In genomic region chr6:97312241-97312640, GRCh38 we compare ENCODE assay signal across 20 cellular contexts. TPM values are rescaled to one million over a fixed set of nuclear protein-coding genes. Genes with fewer than 3 reads are reported as not detected.
DNase-seq lines count a peak whose midpoint lies in the region; ATAC-seq and TF ChIP-seq lines count a peak whose summit lies in the region.
"Had no signal": no experiment of that assay in that cellular context is flagged by ENCODE, and none has a peak within 500 bp of the region (broad histone marks: within the 10 kb centered on the region; RNA-seq: fewer than 3 reads in every experiment).

No MANE protein-coding gene starts in this region.

- H3K4me1 Mint-ChIP-seq in MCF 10A (ENCODE audit: insufficient read depth, unreplicated experiment) (no peaks in the 10 kb centered on the region), endothelial cell (ENCODE audit: unreplicated experiment) (no peaks in the 10 kb centered on the region)
- H3K4me1 Mint-ChIP-seq: B cell had no signal

- H3K9me3 Mint-ChIP-seq in MCF 10A (ENCODE audit: unreplicated experiment) (no peaks in the 10 kb centered on the region), endothelial cell (ENCODE audit: unreplicated experiment) (peaks cover 6% of the 10 kb centered on the region)
- H3K9me3 Mint-ChIP-seq: GM23338 had no signal

- no TSS peak for BruUV-seq in MCF 10A (replicated peaks; lab: Mats Ljungman, UMichigan)

- no peaks in the 10 kb centered on the region for H3F3A ChIP-seq in smooth muscle cell (ENCODE audit: low read depth)

- CTCF ChIA-PET in MCF 10A (lab: Yijun Ruan, JAX), result no interaction called here

- H3K36me3 ChIP-seq in breast epithelium (no peaks in the 10 kb centered on the region), smooth muscle cell (ENCODE audit: low read depth) (no peaks in the 10 kb centered on the region)
- H3K36me3 ChIP-seq: SJCRH30 had no signal

- no peak overlapping the region for H2AFZ ChIP-seq in smooth muscle cell (ENCODE audit: low read depth)
- H2AFZ ChIP-seq: GM23338 had no signal

- H3K27me3 Mint-ChIP-seq in MCF 10A (ENCODE audit: insufficient read depth, unreplicated experiment) (no peaks in the 10 kb centered on the region), endothelial cell (ENCODE audit: unreplicated experiment) (no peaks in the 10 kb centered on the region)

- H3K79me2 ChIP-seq in smooth muscle cell (ENCODE audit: low read depth), result no peaks in the 10 kb centered on the region

- H3K9me3 ChIP-seq in breast epithelium (no peaks in the 10 kb centered on the region), smooth muscle cell (replicated peaks; ENCODE audit: low read depth) (no peaks in the 10 kb centered on the region)
- H3K9me3 ChIP-seq: SJCRH30 had no signal

- ATAC-seq in SK-N-SH treated with all-trans-retinoic acid at 6 μM for 48 hours, result peak; percentile 40; the same call in 2 of the 3 replicates
- ATAC-seq in HG03520 (IDR thresholded peaks at IDR 0.05; ENCODE audit: unreplicated experiment), result no peak
- ATAC-seq: GM23338, K562 had no signal

- no peak overlapping the region for H3K27ac Mint-ChIP-seq in MCF 10A (ENCODE audit: low read depth, unreplicated experiment)
- H3K27ac Mint-ChIP-seq in endothelial cell (ENCODE audit: unreplicated experiment), result no peak overlapping the region
- H3K27ac Mint-ChIP-seq: B cell, GM23338 had no signal

- H3K36me3 Mint-ChIP-seq in MCF 10A (ENCODE audit: insufficient read depth, unreplicated experiment) (no peaks in the 10 kb centered on the region), endothelial cell (ENCODE audit: low read depth, unreplicated experiment) (no peaks in the 10 kb centered on the region)

- H3K4me1 ChIP-seq in breast epithelium, result no peaks in the 10 kb centered on the region
- peaks cover 5% of the 10 kb centered on the region for H3K4me1 ChIP-seq in smooth muscle cell (ENCODE audit: low read depth)
- H3K4me1 ChIP-seq: SJCRH30 had no signal

- TF ChIP-seq CTCF in MCF 10A (IDR thresholded peaks at IDR 0.05; ENCODE audit: unreplicated experiment) (no peak), breast epithelium (IDR thresholded peaks at IDR 0.05) (no peak), fibroblast of mammary gland (conservative IDR thresholded peaks at IDR 0.05; ENCODE audit: control insufficient read depth, insufficient read depth, low read depth, low read length) (no peak), smooth muscle cell (IDR thresholded peaks at IDR 0.05; ENCODE audit: borderline replicate concordance, insufficient read depth, poor library complexity, severe bottlenecking) (no peak), endothelial cell (IDR thresholded peaks at IDR 0.05; ENCODE audit: unreplicated experiment) (no peak)

- no peak overlapping the region for H3K4me2 ChIP-seq in smooth muscle cell
- H3K4me2 ChIP-seq: GM23338 had no signal

- no peak overlapping the region for H3K27ac ChIP-seq in breast epithelium
- peak overlapping the region; percentile 44 for H3K27ac ChIP-seq in smooth muscle cell (ENCODE audit: low read depth)
- H3K27ac ChIP-seq: SJCRH30 had no signal

- H3K9ac ChIP-seq in smooth muscle cell (ENCODE audit: low read depth), result no peak overlapping the region

- intact Hi-C loops in MCF 10A (cut with micrococcal nuclease) (no loop called here), breast epithelium (cut with DNase I; ENCODE audit: low total_unique reads) (loop anchor here (5.0 kb wide), 1 partner anchor 870 kb away; no protein-coding TSS in a partner anchor)

- no peaks in the 10 kb centered on the region for H3K27me3 ChIP-seq in breast epithelium
- H3K27me3 ChIP-seq in smooth muscle cell (ENCODE audit: low read depth), result no peaks in the 10 kb centered on the region
- H3K27me3 ChIP-seq: SJCRH30 had no signal

- DNase-seq in MCF 10A (ENCODE audit: unreplicated experiment), result peak; percentile 13
- no peak for DNase-seq in breast epithelium (ENCODE audit: low spot score in 2 of 2)
- DNase-seq in fibroblast of mammary gland (ENCODE audit: low read depth), result peak; percentile 6
- DNase-seq in smooth muscle cell (lab: John Stamatoyannopoulos, UW; ENCODE audit: unreplicated experiment), result no peak
- no peak for DNase-seq in endothelial cell (ENCODE audit: low spot score)
- no peak for DNase-seq in OCI-M2 (lab: John Stamatoyannopoulos, UW; ENCODE audit: unreplicated experiment)
- DNase-seq: 8988T, DMS 273 treated with DMSO at 0.1 percent for 48 hours, DND-41, GDM1, HCEC 1CT, NCI-H1105 treated with DMSO at 0.1 percent for 48 hours, NCI-H1694 treated with DMSO at 0.1 percent for 48 hours, NCI-H748 treated with DMSO at 0.1 percent for 48 hours, SJCRH30 had no signal

- H3K4me3 Mint-ChIP-seq in MCF 10A (ENCODE audit: unreplicated experiment) (no peak overlapping the region), endothelial cell (ENCODE audit: unreplicated experiment) (no peak overlapping the region)
- H3K4me3 Mint-ChIP-seq: B cell, GM23338 had no signal

- H4K20me1 ChIP-seq in smooth muscle cell (ENCODE audit: low read depth), result no peaks in the 10 kb centered on the region

- 52% methylated on average over 1 of the region's 1 CpG for WGBS in smooth muscle cell (ENCODE audit: low lambda C conversion rate)

- H3K4me3 ChIP-seq in breast epithelium, result no peak overlapping the region
- no peak overlapping the region for H3K4me3 ChIP-seq in fibroblast of mammary gland (ENCODE audit: control insufficient read depth, low read depth, low read length)
- no peak overlapping the region for H3K4me3 ChIP-seq in smooth muscle cell
- H3K4me3 ChIP-seq: GM23338, K562, SJCRH30 had no signal

- POLR2A ChIA-PET in MCF 10A (lab: Yijun Ruan, JAX), result interaction anchor here (0.6 to 1.2 kb wide), 3 partner anchors 12 to 38 kb away, joined by 3 read pairs; no protein-coding TSS in a partner anchor

- TF ChIP-seq POLR2A in breast epithelium (IDR thresholded peaks at IDR 0.05), result no peak

TF ChIP-seq in SK-N-SH treated with all-trans-retinoic acid at 6 μM for 48 hours, 23 proteins besides CTCF, POLR2A, EP300 and RAD21 (continues in another document):
- TF ChIP-seq ISL1 (CRISPR knock-in tag; IDR thresholded peaks at IDR 0.05) (no peak), ZFP3 (CRISPR knock-in tag; IDR thresholded peaks at IDR 0.05) (no peak), ZNF8 (CRISPR knock-in tag; IDR thresholded peaks at IDR 0.05) (no peak), SNAI2 (CRISPR knock-in tag; IDR thresholded peaks at IDR 0.05) (no peak), ESRRG (CRISPR knock-in tag; IDR thresholded peaks at IDR 0.05) (no peak), CSRNP3 (CRISPR knock-in tag; IDR thresholded peaks at IDR 0.05) (no peak), PPARA (CRISPR knock-in tag; IDR thresholded peaks at IDR 0.05; ENCODE audit: borderline replicate concordance) (no peak), PATZ1 (CRISPR knock-in tag; IDR thresholded peaks at IDR 0.05; ENCODE audit: borderline replicate concordance) (no peak), TOX (CRISPR knock-in tag; IDR thresholded peaks at IDR 0.05; ENCODE audit: borderline replicate concordance) (no peak), BACH2 (CRISPR knock-in tag; IDR thresholded peaks at IDR 0.05; ENCODE audit: borderline replicate concordance) (no peak), TCF4 (CRISPR knock-in tag; IDR thresholded peaks at IDR 0.05; ENCODE audit: borderline replicate concordance) (no peak), ARNTL (CRISPR knock-in tag; IDR thresholded peaks at IDR 0.05; ENCODE audit: borderline replicate concordance, low read depth) (no peak), CSDC2 (CRISPR knock-in tag; IDR thresholded peaks at IDR 0.05) (no peak), CREB5 (CRISPR knock-in tag; IDR thresholded peaks at IDR 0.05; ENCODE audit: low read depth) (no peak), ZFP30 (CRISPR knock-in tag; IDR thresholded peaks at IDR 0.05) (no peak), GLIS3 (CRISPR knock-in tag; IDR thresholded peaks at IDR 0.05) (no peak), ZC3H10 (CRISPR knock-in tag; IDR thresholded peaks at IDR 0.05) (no peak)

RNA-seq across cellular contexts. Expression of gene MMS22L, which starts 29.2 kb away (rescaled TPM):
- total RNA-seq in MCF 10A (2022), result 7.6 and 9.8 TPM in 2 replicates
- 10 to 100 TPM in 1 of 3 donors, 1 to 10 TPM in 2; 5.4 to 16.2 (median 9.5) TPM for total RNA-seq in breast epithelium
- 27.4 and 47.1 TPM in 2 replicates for total RNA-seq in smooth muscle cell
- 2.8 and 5.0 TPM in 2 replicates for polyA plus RNA-seq in smooth muscle cell
- total RNA-seq in endothelial cell (ENCODE audit: unreplicated experiment), result 14.4 TPM

Comparison
In these comparisons a context has a peak if more than half of its experiments do, and no peak if none do; other contexts are left out.
1. DNase-seq: peak in MCF 10A (single experiment) and fibroblast of mammary gland (single experiment); none in breast epithelium (0 of 2), smooth muscle cell (single experiment), endothelial cell (single experiment) and OCI-M2 (single experiment).